In genomic region chr22:46861968-46862367, GRCh38 we compare ENCODE assay signal across 13 cellular contexts.
"Had no signal": no experiment of that assay in that cellular context is flagged by ENCODE, and none has a peak within 500 bp of the region (broad histone marks: within the 10 kb centered on the region; RNA-seq: fewer than 3 reads in every experiment).

No MANE protein-coding gene starts in this region.

- ATAC-seq: activated CD4-positive, alpha-beta T cell treated with anti-CD3 and anti-CD28 coated beads for 36 hours; gastroesophageal sphincter; left lung; T-helper 17 cell had no signal

- H3K27me3 Mint-ChIP-seq: activated CD4-positive, alpha-beta T cell treated with anti-CD3 and anti-CD28 coated beads for 36 hours; activated naive CD4-positive, alpha-beta T cell treated with anti-CD3 and anti-CD28 coated beads, Interleukin-2, amount 10 ng/mL, durations not matched to agents 7 days and 5 days; activated T-cell treated with anti-CD3 and anti-CD28 coated beads, Interleukin-2, amount 50 U/mL, for 24 hours; stimulated activated naive CD8-positive, alpha-beta T cell treated with anti-CD3 and anti-CD28 coated beads, Interleukin-15, Interleukin-2, amounts not matched to agents 100 ng/mL and 50 ng/mL, for 24 hours; T-helper 17 cell had no signal

- H3K4me1 Mint-ChIP-seq: activated CD4-positive, alpha-beta T cell treated with anti-CD3 and anti-CD28 coated beads for 36 hours had no signal

- H3K27ac Mint-ChIP-seq: activated CD4-positive, alpha-beta T cell treated with anti-CD3 and anti-CD28 coated beads for 36 hours; activated T-cell treated with anti-CD3 and anti-CD28 coated beads, Interleukin-2, amount 50 U/mL, for 24 hours; stimulated activated naive CD8-positive, alpha-beta T cell treated with anti-CD3 and anti-CD28 coated beads, Interleukin-15, Interleukin-2, amounts not matched to agents 100 ng/mL and 50 ng/mL, for 24 hours; T-helper 17 cell had no signal

- H3K4me3 Mint-ChIP-seq: activated CD4-positive, alpha-beta T cell treated with anti-CD3 and anti-CD28 coated beads for 36 hours; activated naive CD4-positive, alpha-beta T cell treated with anti-CD3 and anti-CD28 coated beads, Interleukin-2, amount 10 ng/mL, durations not matched to agents 7 days and 5 days; activated T-cell treated with anti-CD3 and anti-CD28 coated beads, Interleukin-2, amount 50 U/mL, for 24 hours; stimulated activated naive CD8-positive, alpha-beta T cell treated with anti-CD3 and anti-CD28 coated beads, Interleukin-15, Interleukin-2, amounts not matched to agents 100 ng/mL and 50 ng/mL, for 24 hours; T-helper 17 cell had no signal

- DNase-seq: activated CD4-positive, alpha-beta T cell treated with anti-CD3 and anti-CD28 coated beads for 36 hours; activated CD4-positive, alpha-beta T cell treated with anti-CD3 and anti-CD28 coated beads, Interleukin-2, amount 50 U/mL, for 48 hours; activated naive CD4-positive, alpha-beta T cell treated with anti-CD3 and anti-CD28 coated beads, Interleukin-2, amount 10 ng/mL, durations not matched to agents 7 days and 5 days; activated T-cell treated with anti-CD3 and anti-CD28 coated beads, Interleukin-2, amount 50 U/mL, for 24 hours; effector CD4-positive, alpha-beta T cell; heart left ventricle; left lung; stimulated activated CD4-positive, alpha-beta T cell treated with anti-CD3 and anti-CD28 coated beads, Interleukin-2, amount 100 ng/mL, for 24 hours; T-helper 17 cell; transverse colon; WERI-Rb-1 had no signal

- H3K9me3 Mint-ChIP-seq: activated naive CD4-positive, alpha-beta T cell treated with anti-CD3 and anti-CD28 coated beads, Interleukin-2, amount 10 ng/mL, durations not matched to agents 7 days and 5 days; activated T-cell treated with anti-CD3 and anti-CD28 coated beads, Interleukin-2, amount 50 U/mL, for 24 hours; stimulated activated naive CD8-positive, alpha-beta T cell treated with anti-CD3 and anti-CD28 coated beads, Interleukin-15, Interleukin-2, amounts not matched to agents 100 ng/mL and 50 ng/mL, for 24 hours had no signal
